ENCODE assay signal across 17 cellular contexts in genomic region chr15:81146006-81146405, GRCh38. TPM values are rescaled to one million over a fixed set of nuclear protein-coding genes. Genes with fewer than 3 reads are reported as not detected.
"Had no signal": no experiment of that assay in that cellular context is flagged by ENCODE, and none has a peak within 500 bp of the region (broad histone marks: within the 10 kb centered on the region; RNA-seq: fewer than 3 reads in every experiment).

No MANE protein-coding gene starts in this region.

- H3K4me3 ChIP-seq: breast epithelium, dorsolateral prefrontal cortex, heart left ventricle, spleen, thyroid gland had no signal

- DNase-seq: activated CD4-positive, alpha-beta T cell treated with anti-CD3 and anti-CD28 coated beads, Interleukin-2, amount 10 ng/mL, durations not matched to agents 7 days and 5 days; activated CD4-positive, CD25-positive, alpha-beta regulatory T cell; activated CD8-positive, alpha-beta memory T cell treated with anti-CD3 and anti-CD28 coated beads, Interleukin-2, amount 50 U/mL, for 48 hours; activated gamma-delta T cell treated with Interleukin-2 at 50 U/mL for 16 hours; aorta; dorsolateral prefrontal cortex; erythroblast; heart left ventricle; spleen; stimulated activated naive CD8-positive, alpha-beta T cell treated with anti-CD3 and anti-CD28 coated beads, Interleukin-15, amount 100 ng/mL, for 72 hours; thyroid gland had no signal

- ATAC-seq: heart left ventricle; sciatic nerve; stimulated activated naive CD8-positive, alpha-beta T cell treated with anti-CD3 and anti-CD28 coated beads, Interleukin-15, amount 100 ng/mL, for 72 hours had no signal

RNA-seq across cellular contexts. Expression of gene CFAP161, which starts 11.9 kb away (rescaled TPM):
- total RNA-seq: activated CD4-positive, alpha-beta T cell treated with anti-CD3 and anti-CD28 coated beads, Interleukin-2, amount 10 ng/mL, durations not matched to agents 7 days and 5 days; chondrocyte; neural crest cell; osteocyte; sciatic nerve; T-helper 2 cell treated with Interferon-gamma antibody and Interleukin-4, amounts not matched to agents 100 ng/mL and 5 ng/mL, for 36 hours had no signal

RNA-seq across cellular contexts. Expression of gene IL16, which starts 50.7 kb away (rescaled TPM):
- total RNA-seq: osteocyte had no signal
